1 cellular context compared by ENCODE assay signal in genomic region chr4:116639070-116639577, GRCh38.
TF ChIP-seq lines count a peak whose summit lies in the region.

No MANE protein-coding gene starts in this region.

TF ChIP-seq in SK-N-SH, 30 proteins besides CTCF, POLR2A, EP300 and RAD21 (continued from another document):
- peak; percentile 22; the same call in 1 of the 2 replicates for TF ChIP-seq MXI1 (IDR thresholded peaks at IDR 0.05; ENCODE audit: low read depth, low read length)
- TF ChIP-seq TAF1 (IDR thresholded peaks at IDR 0.05; ENCODE audit: borderline replicate concordance, low read depth, low read length) = no peak
- TF ChIP-seq NRF1 (IDR thresholded peaks at IDR 0.05; ENCODE audit: low read depth, low read length) = no peak
- TF ChIP-seq ELF1 (IDR thresholded peaks at IDR 0.05) = no peak
- no peak for TF ChIP-seq SMC3 (IDR thresholded peaks at IDR 0.05; ENCODE audit: low read depth, low read length)
- peak; percentile 36 for TF ChIP-seq CHD2 (IDR thresholded peaks at IDR 0.05; ENCODE audit: low read length, partially characterized antibody)
- TF ChIP-seq MEF2A (IDR thresholded peaks at IDR 0.05; ENCODE audit: borderline replicate concordance, low read depth) = no peak
- no peak; the same call in 1 of the 2 replicates for TF ChIP-seq POLR2AphosphoS5 (IDR thresholded peaks at IDR 0.05; ENCODE audit: low read depth, low read length)
- TF ChIP-seq FOXM1 (IDR thresholded peaks at IDR 0.05; ENCODE audit: low read depth) = no peak
- no peak for TF ChIP-seq JUND (IDR thresholded peaks at IDR 0.05)
- no peak for TF ChIP-seq SIN3A (IDR thresholded peaks at IDR 0.05; ENCODE audit: borderline replicate concordance, low read depth, low read length)
- TF ChIP-seq NFIC (IDR thresholded peaks at IDR 0.05; ENCODE audit: borderline replicate concordance) = no peak
- TF ChIP-seq RXRA (IDR thresholded peaks at IDR 0.05; ENCODE audit: borderline replicate concordance, low read depth) = no peak
- peak; percentile 88 for TF ChIP-seq RCOR1 (IDR thresholded peaks at IDR 0.05; ENCODE audit: low read length)
- no peak for TF ChIP-seq EZH2phosphoT487 (IDR thresholded peaks at IDR 0.05; ENCODE audit: borderline replicate concordance, low read depth)
- no peak for TF ChIP-seq TEAD4 (IDR thresholded peaks at IDR 0.05; ENCODE audit: borderline replicate concordance, insufficient read depth)
